Comparison of ENCODE assay signal across 1 cellular context in the genomic region with DNA sequence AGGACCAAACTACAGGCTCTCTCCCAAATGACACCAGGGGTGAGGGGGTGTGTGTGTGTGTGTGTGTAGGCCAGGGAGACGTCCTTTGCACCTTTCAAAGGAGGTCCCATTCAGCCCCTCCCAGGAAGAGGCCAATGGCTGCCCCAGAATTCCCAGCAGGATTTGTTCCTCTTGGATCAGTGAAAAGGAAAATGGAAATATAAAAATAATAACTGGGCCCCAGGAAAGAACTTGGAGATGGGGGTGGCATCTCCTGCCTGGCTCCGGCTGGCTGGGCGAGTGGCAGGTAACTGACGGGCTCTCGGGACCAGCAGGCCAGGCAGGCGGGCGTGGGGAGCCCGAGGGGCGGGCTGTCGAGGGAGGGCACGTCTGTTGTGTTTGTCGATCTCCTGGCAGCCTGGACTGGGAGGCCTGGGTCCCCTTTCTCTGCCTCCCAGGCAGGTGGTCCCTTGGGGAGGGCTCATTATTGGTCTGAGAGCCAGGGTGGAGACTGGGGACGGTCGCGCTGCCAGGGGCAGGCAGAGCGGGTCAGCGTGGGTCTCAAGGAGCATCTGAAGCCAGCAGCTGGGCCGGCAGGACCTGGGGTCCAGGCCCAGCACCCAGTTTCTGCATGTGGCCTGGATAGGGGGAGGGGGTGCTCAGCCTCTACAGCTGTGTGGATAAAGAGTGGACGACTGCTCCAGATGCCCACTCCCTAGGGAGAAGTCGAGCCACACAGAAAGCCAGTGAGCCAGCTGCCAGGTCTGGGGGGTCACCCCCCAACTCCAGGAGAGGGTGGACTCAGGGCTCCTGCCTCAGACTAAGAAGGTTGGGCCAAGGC.
TF ChIP-seq lines count a peak whose summit lies in the region.

No MANE protein-coding gene starts in this region.

TF ChIP-seq in H1, 55 proteins besides CTCF, POLR2A, EP300 and RAD21:
- no peak for TF ChIP-seq ASH2L (IDR thresholded peaks at IDR 0.05; ENCODE audit: low read length)
- peak; percentile 34; the same call in 1 of the 2 replicates for TF ChIP-seq SUZ12 (IDR thresholded peaks at IDR 0.05; ENCODE audit: low read length)
